Comparison of ENCODE assay signal across 8 cellular contexts in genomic region chr10:31467791-31468535, GRCh38.
A peak's percentile ranks its signal among the peaks of the same experiment; 100 is the strongest.
DNase-seq lines count a peak whose midpoint lies in the region; ATAC-seq, FAIRE-seq and TF ChIP-seq lines count a peak whose summit lies in the region.

No MANE protein-coding gene starts in this region.

- no peaks in the 10 kb centered on the region for H3K27me3 ChIP-seq in DOHH2 (ENCODE audit: control insufficient read depth, low read length)
- H3K27me3 ChIP-seq in Karpas-422 (ENCODE audit: low read length) = no peaks in the 10 kb centered on the region
- no peaks in the 10 kb centered on the region for H3K27me3 ChIP-seq in H1 (replicated peaks in 1 of 4; ENCODE audit: control insufficient read depth in 3 of 4, extremely low read depth in 1 of 4, insufficient read depth in 3 of 4, low read length in 3 of 4)

- H2AK5ac ChIP-seq in H1 (ENCODE audit: low read depth, low read length) = no peak overlapping the region

- no peaks in the 10 kb centered on the region for H3K9me2 ChIP-seq in DOHH2 (replicated peaks; ENCODE audit: control insufficient read depth, low read length)
- no peaks in the 10 kb centered on the region for H3K9me2 ChIP-seq in Karpas-422 (replicated peaks; ENCODE audit: insufficient read depth, low read length)

- TF ChIP-seq POLR2A in H1 (IDR thresholded peaks at IDR 0.05; ENCODE audit: control extremely low read depth in 1 of 2, low read depth in 2 of 2, low read length in 2 of 2) = no peak

- no peak overlapping the region for H4K8ac ChIP-seq in H1 (ENCODE audit: extremely low read depth, insufficient read depth, low read length)

- H3K36me3 ChIP-seq in DOHH2 (ENCODE audit: control insufficient read depth, low read length) (peaks cover 49% of the 10 kb centered on the region), Karpas-422 (ENCODE audit: insufficient read depth, low read length) (peaks cover 40% of the 10 kb centered on the region), H1 (ENCODE audit: control insufficient read depth in 2 of 4, insufficient read depth in 4 of 4, low read length in 3 of 4) (no peaks in the 10 kb centered on the region), mucosa of descending colon (ENCODE audit: low read depth) (no peaks in the 10 kb centered on the region)

- H3K4me2 ChIP-seq in DOHH2 (ENCODE audit: low read length) (no peak overlapping the region), Karpas-422 (ENCODE audit: low read depth, low read length, poor library complexity, severe bottlenecking) (no peak overlapping the region), H1 (ENCODE audit: insufficient read depth in 1 of 2, low read depth in 2 of 2, low read length in 2 of 2) (no peak overlapping the region)

- no peak overlapping the region for H2BK5ac ChIP-seq in H1 (ENCODE audit: low read depth, low read length)

- no peaks in the 10 kb centered on the region for H3K23me2 ChIP-seq in H1 (ENCODE audit: low read depth, low read length)

- no peak overlapping the region for H3K14ac ChIP-seq in H1 (ENCODE audit: insufficient read length)

- H3F3A ChIP-seq in DOHH2 (ENCODE audit: control insufficient read depth, insufficient read depth) = 0 out of 2 replicates have a peak, but pooled peaks cover 4% of the 10 kb centered on the region

- H3K18ac ChIP-seq in H1 (ENCODE audit: extremely low read depth, low read length) = no peak overlapping the region

- H2BK15ac ChIP-seq in H1 (ENCODE audit: low read length) = no peak overlapping the region

- no peak overlapping the region for H3K23ac ChIP-seq in H1 (ENCODE audit: insufficient read length)

- H3K4me1 ChIP-seq in DOHH2 (ENCODE audit: control insufficient read depth, low read length) (no peaks in the 10 kb centered on the region), Karpas-422 (ENCODE audit: low read length) (no peaks in the 10 kb centered on the region), H1 (replicated peaks in 1 of 4; ENCODE audit: control insufficient read depth in 3 of 4, insufficient read depth in 4 of 4, low read length in 3 of 4) (no peaks in the 10 kb centered on the region; a peak in 2 of 7 replicates), mucosa of descending colon (ENCODE audit: low read depth) (no peaks in the 10 kb centered on the region)

- intact Hi-C loops in mucosa of descending colon (cut with DNase I, micrococcal nuclease) = no loop called here

- ATAC-seq in mucosa of descending colon = peak; percentile 76
- ATAC-seq in HG03196 (IDR thresholded peaks at IDR 0.05; ENCODE audit: unreplicated experiment) = no peak
- ATAC-seq in GM21360 (IDR thresholded peaks at IDR 0.05; ENCODE audit: unreplicated experiment) = no peak
- no peak for ATAC-seq in GM19397 (IDR thresholded peaks at IDR 0.05; ENCODE audit: unreplicated experiment)

- no peak overlapping the region for H3K4ac ChIP-seq in H1 (replicated peaks; ENCODE audit: insufficient read length, low read depth, low read length)

- peak; percentile 61 for DNase-seq in Karpas-422
- DNase-seq in H1 (ENCODE audit: low read depth in 1 of 2, low spot score in 2 of 2) = peak; percentile 54 to 69
- peak; percentile 15 to 42 (median 21) for DNase-seq in mucosa of descending colon
- DNase-seq in dedifferentiated amniotic fluid mesenchymal stem cell (ENCODE audit: extremely low spot score) = no peak

- peak; percentile 93 to 95 for TF ChIP-seq RAD21 in H1 (IDR thresholded peaks at IDR 0.05 in 1 of 2, conservative IDR thresholded peaks at IDR 0.05 in 1 of 2; ENCODE audit: low read depth in 2 of 2, low read length in 2 of 2)

- H3K56ac ChIP-seq in H1 (replicated peaks; ENCODE audit: insufficient read length, low read depth, low read length) = no peak overlapping the region

- no peaks in the 10 kb centered on the region for H3K79me1 ChIP-seq in H1 (ENCODE audit: low read depth, low read length)

- H2BK20ac ChIP-seq in H1 (ENCODE audit: low read length) = no peak overlapping the region

- H3K9ac ChIP-seq in Karpas-422 (ENCODE audit: low read length) = no peak overlapping the region
- no peak overlapping the region for H3K9ac ChIP-seq in H1 (replicated peaks in 1 of 4; ENCODE audit: extremely low read depth in 1 of 4, low read depth in 3 of 4, low read length in 3 of 4)

- 83% methylated on average over 4 of the region's 4 CpGs; no CpG with 5 or more reads in 1 of the 2 experiments for WGBS in H1 (ENCODE audit: extremely low coverage in 1 of 2, insufficient coverage in 1 of 2, insufficient read length in 1 of 2, insufficient replicate concordance in 2 of 2, low coverage in 1 of 2, low lambda C conversion rate in 2 of 2, missing lambda C conversion rate in 1 of 2), 2 experiments

- H2BK120ac ChIP-seq in H1 (replicated peaks; ENCODE audit: low read depth, low read length) = no peak overlapping the region

- H3K9me3 ChIP-seq in DOHH2 (ENCODE audit: control insufficient read depth, insufficient read depth, low read length) (peaks cover 18% of the 10 kb centered on the region; the same call in 1 of the 2 replicates), Karpas-422 (ENCODE audit: low read length) (peaks cover 7% of the 10 kb centered on the region), H1 (ENCODE audit: insufficient read depth in 2 of 2, low read depth in 1 of 2, low read length in 1 of 2) (no peaks in the 10 kb centered on the region; a peak in 1 of 4 replicates), mucosa of descending colon (no peaks in the 10 kb centered on the region)

- no peak overlapping the region for H4K91ac ChIP-seq in H1 (replicated peaks; ENCODE audit: insufficient read length, low read length)

- H3K4me3 ChIP-seq in DOHH2 (ENCODE audit: low read length) = no peak overlapping the region
- no peak overlapping the region for H3K4me3 ChIP-seq in Karpas-422 (ENCODE audit: low read length)
- H3K4me3 ChIP-seq in H1 (ENCODE audit: extremely low read depth in 1 of 4, insufficient read depth in 2 of 4, low read depth in 3 of 4, low read length in 4 of 4) = no peak overlapping the region
- no peak overlapping the region for H3K4me3 ChIP-seq in mucosa of descending colon

- TF ChIP-seq CTCF in DOHH2 (IDR thresholded peaks at IDR 0.05; ENCODE audit: low read depth, low read length, poor library complexity, severe bottlenecking) (peak; percentile 34), H1 (IDR thresholded peaks at IDR 0.05; ENCODE audit: control extremely low read depth in 1 of 3, insufficient read depth in 1 of 3, low read depth in 1 of 3, low read length in 3 of 3) (peak; percentile 87 to 99 (median 97)), mucosa of descending colon (IDR thresholded peaks at IDR 0.05) (no peak)

- POLR2A ChIA-PET in H1 (lab: Charles Lee; ENCODE audit: partially characterized antibody) = no interaction called here

- no peaks in the 10 kb centered on the region for H4K20me1 ChIP-seq in DOHH2 (ENCODE audit: control insufficient read depth, insufficient read depth, low read depth, low read length)
- no peaks in the 10 kb centered on the region for H4K20me1 ChIP-seq in Karpas-422 (ENCODE audit: insufficient read depth, low read depth, low read length)
- no peaks in the 10 kb centered on the region for H4K20me1 ChIP-seq in H1 (replicated peaks in 1 of 2; ENCODE audit: control insufficient read depth in 1 of 2, insufficient read depth in 2 of 2, low read length in 2 of 2)

- H2AFZ ChIP-seq in Karpas-422 (ENCODE audit: low read length) (no peak overlapping the region), H1 (ENCODE audit: low read length) (peak overlapping the region; percentile 79)

- FAIRE-seq in H1 (lab: Jason Lieb, UNC) = peak; percentile 97

- H3K27ac ChIP-seq in DOHH2 (ENCODE audit: low read depth, low read length) (no peak overlapping the region), Karpas-422 (ENCODE audit: low read length) (no peak overlapping the region), H1 (ENCODE audit: low read depth, low read length) (no peak overlapping the region)

- TF ChIP-seq EP300 in H1 (IDR thresholded peaks at IDR 0.05; ENCODE audit: borderline replicate concordance in 1 of 2, low read depth in 2 of 2, low read length in 2 of 2) = no peak

- CTCF ChIA-PET in H1 (lab: Charles Lee; ENCODE audit: partially characterized antibody) = interaction anchor here (0.6 to 2.6 kb wide), 41 partner anchors 9 to 828 kb away, joined by 3 to 14 read pairs (median 4); no protein-coding TSS in a partner anchor

- H2BK12ac ChIP-seq in H1 (ENCODE audit: low read depth, low read length) = no peak overlapping the region

- no peak overlapping the region for H4K5ac ChIP-seq in H1 (ENCODE audit: insufficient read length, low read depth, low read length)

- H3K79me2 ChIP-seq in DOHH2 (ENCODE audit: control insufficient read depth, low read length) (no peaks in the 10 kb centered on the region), Karpas-422 (ENCODE audit: low read length) (peaks cover 10% of the 10 kb centered on the region; the same call in 1 of the 2 replicates), H1 (ENCODE audit: control insufficient read depth in 1 of 2, insufficient read depth in 2 of 2, low read length in 2 of 2) (no peaks in the 10 kb centered on the region)

TF ChIP-seq in H1, 55 proteins besides CTCF, POLR2A, EP300 and RAD21 (continues in another document):
- peak; percentile 75; the same call in 1 of the 2 replicates for TF ChIP-seq ATF2 (IDR thresholded peaks at IDR 0.05; ENCODE audit: low read length)
- TF ChIP-seq GTF2F1 (IDR thresholded peaks at IDR 0.05; ENCODE audit: borderline replicate concordance, low read depth, low read length) = no peak
- TF ChIP-seq JUND (IDR thresholded peaks at IDR 0.05; ENCODE audit: low read length) = 0 out of 2 replicates have a peak, but pooled peaks have one; percentile 36
- TF ChIP-seq SP1 (IDR thresholded peaks at IDR 0.05; ENCODE audit: low read depth, low read length) = no peak
- 0 out of 2 replicates have a peak, but pooled peaks have one; percentile 11 for TF ChIP-seq ATF3 (IDR thresholded peaks at IDR 0.05; ENCODE audit: insufficient read depth, low read depth, low read length)
- TF ChIP-seq, protein P1, sequence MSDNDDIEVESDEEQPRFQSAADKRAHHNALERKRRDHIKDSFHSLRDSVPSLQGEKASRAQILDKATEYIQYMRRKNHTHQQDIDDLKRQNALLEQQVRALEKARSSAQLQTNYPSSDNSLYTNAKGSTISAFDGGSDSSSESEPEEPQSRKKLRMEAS (IDR thresholded peaks at IDR 0.05) = peak; percentile 67; the same call in 1 of the 2 replicates
- TF ChIP-seq CREB1 (IDR thresholded peaks at IDR 0.05) = peak; percentile 53
